Comparison of ENCODE assay signal across 8 cellular contexts in the genomic region with DNA sequence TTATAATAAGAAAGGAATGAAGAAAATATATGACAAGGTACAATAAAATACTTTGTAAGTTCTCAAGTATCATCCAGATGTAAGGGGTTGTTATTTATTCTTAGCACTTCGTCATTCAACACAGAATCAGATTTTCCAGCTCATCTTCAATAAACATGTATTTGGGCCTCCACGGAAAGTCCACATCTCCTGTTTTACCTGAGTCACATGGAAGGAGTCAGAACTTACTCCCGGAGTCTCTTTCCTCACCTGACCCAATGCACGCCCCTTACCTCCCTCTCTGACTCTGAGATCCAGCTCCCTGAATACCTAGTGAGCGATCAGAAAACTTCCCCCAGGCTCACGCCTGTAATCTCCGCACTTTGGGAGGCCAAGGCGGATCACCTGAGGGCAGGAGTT. TPM values are rescaled to one million over a fixed set of nuclear protein-coding genes. Genes with fewer than 3 reads are reported as not detected.
DNase-seq lines count a peak whose midpoint lies in the region; ATAC-seq and TF ChIP-seq lines count a peak whose summit lies in the region.

No MANE protein-coding gene starts in this region.

- H3K9ac ChIP-seq in skeletal muscle tissue (ENCODE audit: low read depth in 1 of 3, low read length in 3 of 3): peak overlapping the region; percentile 95 to 100 (median 99)

- no peaks in the 10 kb centered on the region for H3K36me3 ChIP-seq in GM23338 (ENCODE audit: insufficient read depth)
- H3K36me3 ChIP-seq in skeletal muscle tissue (ENCODE audit: control insufficient read depth in 3 of 3, insufficient read depth in 3 of 3, low read length in 3 of 3): no peaks in the 10 kb centered on the region
- no peaks in the 10 kb centered on the region for H3K36me3 ChIP-seq in HAP-1 (replicated peaks)

- peak overlapping the region; percentile 89 for H3K27ac ChIP-seq in GM23338 (ENCODE audit: low read depth)
- H3K27ac ChIP-seq in skeletal muscle tissue (ENCODE audit: low read depth, low read length): peak overlapping the region; percentile 98

- peaks cover 10% of the 10 kb centered on the region for H3F3A ChIP-seq in GM23338 (replicated peaks; ENCODE audit: low read depth)

- peaks cover 3% of the 10 kb centered on the region; the same call in 1 of the 3 replicates for H3K9me3 Mint-ChIP-seq in GM23338

- H2AFZ ChIP-seq in GM23338: peak overlapping the region; percentile 53; the same call in 1 of the 2 replicates

- H3K27me3 ChIP-seq in GM23338 (ENCODE audit: insufficient read depth) (no peaks in the 10 kb centered on the region; the same call in 1 of the 2 replicates), skeletal muscle tissue (ENCODE audit: control insufficient read depth in 3 of 3, insufficient read depth in 3 of 3, low read length in 3 of 3) (no peaks in the 10 kb centered on the region), HAP-1 (ENCODE audit: low read depth) (no peaks in the 10 kb centered on the region)

- H3K4me3 Mint-ChIP-seq in GM23338: peak overlapping the region; percentile 87

- H3K79me2 ChIP-seq in GM23338 (replicated peaks; ENCODE audit: insufficient read depth): no peaks in the 10 kb centered on the region; the same call in 1 of the 2 replicates

- peak overlapping the region; percentile 64 for H3K4me3 ChIP-seq in GM23338
- peak overlapping the region; percentile 80 for H3K4me3 ChIP-seq in WI38 (ENCODE audit: low read depth, low read length)
- peak overlapping the region; percentile 79 to 80 for H3K4me3 ChIP-seq in foreskin fibroblast (ENCODE audit: low read depth in 1 of 2, low read length in 2 of 2)
- H3K4me3 ChIP-seq in skeletal muscle tissue (ENCODE audit: low read length in 3 of 3): peak overlapping the region in 1 of 3 donors; percentile 94
- no peak overlapping the region for H3K4me3 ChIP-seq in HAP-1

- no peak for TF ChIP-seq CTCF in GM23338 (conservative IDR thresholded peaks at IDR 0.05; ENCODE audit: low read depth in 2 of 2)
- TF ChIP-seq CTCF in WI38 (IDR thresholded peaks at IDR 0.05; ENCODE audit: low read depth, low read length): no peak
- no peak for TF ChIP-seq CTCF in foreskin fibroblast (IDR thresholded peaks at IDR 0.05; ENCODE audit: low read depth, low read length)
- TF ChIP-seq CTCF in GM20000 (IDR thresholded peaks at IDR 0.05; ENCODE audit: extremely low read depth, missing control alignments): no peak

- H3K27ac Mint-ChIP-seq in GM23338: peak overlapping the region; percentile 100

- no peaks in the 10 kb centered on the region; the same call in 1 of the 2 replicates for H3K9me2 ChIP-seq in GM23338 (ENCODE audit: insufficient read depth)

- H3K4me1 Mint-ChIP-seq in GM23338: peaks cover 23% of the 10 kb centered on the region

- no peak for ATAC-seq in GM23338

- no peaks in the 10 kb centered on the region for H4K20me1 ChIP-seq in GM23338 (replicated peaks; ENCODE audit: insufficient read depth)

- DNase-seq in GM23338 (ENCODE audit: low spot score) (no peak), foreskin fibroblast (no peak), GM20000 (ENCODE audit: low spot score) (no peak), GDM1 (lab: John Stamatoyannopoulos, UW) (no peak), NCI-H510A treated with DMSO at 0.1 percent for 48 hours (lab: John Stamatoyannopoulos, UW) (no peak), HAP-1 (ENCODE audit: low spot score in 2 of 2) (no peak)

- H3K4me2 ChIP-seq in GM23338: peak overlapping the region; percentile 84

- H3K9me3 ChIP-seq in skeletal muscle tissue (ENCODE audit: control insufficient read depth in 3 of 3, low read length in 3 of 3) (no peaks in the 10 kb centered on the region), HAP-1 (no peaks in the 10 kb centered on the region)

- in situ Hi-C loops in HAP-1 (cut with MboI; ENCODE audit: low sequenced_read_pairs): no loop called here

- H3K4me1 ChIP-seq in GM23338 (ENCODE audit: insufficient read depth) (peaks cover 16% of the 10 kb centered on the region), skeletal muscle tissue (ENCODE audit: control insufficient read depth in 3 of 3, insufficient read depth in 3 of 3, low read length in 3 of 3) (peaks cover 20 to 53% (median 28%) of the 10 kb centered on the region in 3 donors), HAP-1 (peaks cover 20% of the 10 kb centered on the region)

- peaks cover 4% of the 10 kb centered on the region; the same call in 1 of the 3 replicates for H3K36me3 Mint-ChIP-seq in GM23338 (ENCODE audit: low read depth)

- H3K27me3 Mint-ChIP-seq in GM23338 (ENCODE audit: insufficient read depth, low read depth, poor library complexity): peaks cover 27% of the 10 kb centered on the region

TF ChIP-seq in GM23338, 12 proteins besides CTCF, POLR2A, EP300 and RAD21:
- TF ChIP-seq STAT1 (IDR thresholded peaks at IDR 0.05; ENCODE audit: unreplicated experiment): no peak

RNA-seq across cellular contexts. Expression of gene PMVK, which starts 1.5 kb away (rescaled TPM):
- 8.1 and 11.2 TPM in 2 replicates for total RNA-seq in GM23338 (2014; rRNA removed; shearing (Covaris generic))
- polyA plus RNA-seq in GM23338 (2016; fragmentation: Nextera tagmentation; extraction: Ambion mirVana): 22.2 and 25.0 TPM in 2 replicates
- total RNA-seq in skeletal muscle tissue: 12.5 TPM

RNA-seq across cellular contexts. Expression of gene PBXIP1, which starts 17.9 kb away (rescaled TPM):
- 29.6 and 31.8 TPM in 2 replicates for total RNA-seq in GM23338 (2014; rRNA removed; shearing (Covaris generic))
- 6.5 and 7.0 TPM in 2 replicates for polyA plus RNA-seq in GM23338 (2016; fragmentation: Nextera tagmentation; extraction: Ambion mirVana)
- total RNA-seq in skeletal muscle tissue: 190 TPM

RNA-seq across cellular contexts. Expression of gene PYGO2, which starts 23.6 kb away (rescaled TPM):
- total RNA-seq in GM23338 (2014; rRNA removed; shearing (Covaris generic)): 28.7 and 29.0 TPM in 2 replicates
- polyA plus RNA-seq in GM23338 (2016; fragmentation: Nextera tagmentation; extraction: Ambion mirVana): 11.0 and 13.2 TPM in 2 replicates
- total RNA-seq in skeletal muscle tissue: 16.2 TPM

RNA-seq across cellular contexts. Expression of gene SHC1, which starts 32.6 kb away (rescaled TPM):
- 196 and 211 TPM in 2 replicates for total RNA-seq in GM23338 (2014; rRNA removed; shearing (Covaris generic))
- 108 and 117 TPM in 2 replicates for polyA plus RNA-seq in GM23338 (2016; fragmentation: Nextera tagmentation; extraction: Ambion mirVana)
- 36.0 TPM for total RNA-seq in skeletal muscle tissue

RNA-seq across cellular contexts. Expression of gene CKS1B, which starts 36.5 kb away (rescaled TPM):
- total RNA-seq in GM23338 (2014; rRNA removed; shearing (Covaris generic)): 296 and 392 TPM in 2 replicates
- polyA plus RNA-seq in GM23338 (2016; fragmentation: Nextera tagmentation; extraction: Ambion mirVana): 562 and 617 TPM in 2 replicates
- total RNA-seq in skeletal muscle tissue: 31.8 TPM
